12 cellular contexts compared by ENCODE assay signal in the genomic region with DNA sequence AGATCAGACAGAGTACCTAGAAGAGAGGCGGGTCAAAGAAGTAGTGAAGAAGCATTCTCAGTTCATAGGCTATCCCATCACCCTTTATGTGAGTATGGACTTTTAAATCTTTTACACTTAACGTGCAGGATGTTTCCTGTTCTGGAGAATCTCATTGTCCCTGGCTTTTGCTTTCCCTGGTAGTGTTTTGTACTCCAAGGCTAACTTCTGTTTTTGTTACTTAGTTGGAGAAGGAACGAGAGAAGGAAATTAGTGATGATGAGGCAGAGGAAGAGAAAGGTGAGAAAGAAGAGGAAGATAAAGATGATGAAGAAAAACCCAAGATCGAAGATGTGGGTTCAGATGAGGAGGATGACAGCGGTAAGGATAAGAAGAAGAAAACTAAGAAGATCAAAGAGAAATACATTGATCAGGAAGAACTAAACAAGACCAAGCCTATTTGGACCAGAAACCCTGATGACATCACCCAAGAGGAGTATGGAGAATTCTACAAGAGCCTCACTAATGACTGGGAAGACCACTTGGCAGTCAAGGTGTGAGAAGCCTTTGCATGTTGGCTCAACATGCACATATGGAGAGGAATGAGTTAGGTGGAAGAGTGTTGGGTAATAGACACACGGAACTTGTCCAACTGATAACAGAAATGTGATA. TPM values are rescaled to one million over a fixed set of nuclear protein-coding genes. Genes with fewer than 3 reads are reported as not detected.
A peak's percentile ranks its signal among the peaks of the same experiment; 100 is the strongest.
DNase-seq lines count a peak whose midpoint lies in the region; TF ChIP-seq lines count a peak whose summit lies in the region.
"Had no signal": no experiment of that assay in that cellular context is flagged by ENCODE, and none has a peak within 500 bp of the region (broad histone marks: within the 10 kb centered on the region; RNA-seq: fewer than 3 reads in every experiment).

No MANE protein-coding gene starts in this region.

- H3K4me3 Mint-ChIP-seq in activated T-helper 1 cell treated with anti-CD3 and anti-CD28 coated beads, Interleukin-12 subunit alpha, Interleukin-12 subunit beta, Interleukin-2, Interleukin-4 antibody, amounts not matched to agents 30 ng/mL and 10 ng/mL and 1 ng/mL, durations not matched to agents 14 hours and 24 hours and 36 hours = peak overlapping the region; percentile 96

- H3K79me2 ChIP-seq in neural cell (replicated peaks; ENCODE audit: insufficient read depth, low read length) = peaks cover 50% of the 10 kb centered on the region

- H3K4me3 ChIP-seq in HUES64 (ENCODE audit: low read length) (peak overlapping the region; percentile 76; the same call in 1 of the 2 replicates), neural cell (ENCODE audit: low read length) (peak overlapping the region; percentile 99)
- H3K4me3 ChIP-seq: lower lobe of right lung, thyroid gland had no signal

- no peak for TF ChIP-seq CTCF in neural cell (IDR thresholded peaks at IDR 0.05; ENCODE audit: poor library complexity, severe bottlenecking)

- WGBS in HUES64 = 93% methylated on average over 4 of the region's 6 CpGs

- H3K9ac ChIP-seq in HUES64 (ENCODE audit: low read depth, low read length) = peak overlapping the region; percentile 5; the same call in 1 of the 2 replicates
- H3K9ac ChIP-seq in neural cell (ENCODE audit: low read length) = no peak overlapping the region

- H3K27ac Mint-ChIP-seq in activated T-helper 1 cell treated with anti-CD3 and anti-CD28 coated beads, Interleukin-12 subunit alpha, Interleukin-12 subunit beta, Interleukin-2, Interleukin-4 antibody, amounts not matched to agents 30 ng/mL and 10 ng/mL and 1 ng/mL, durations not matched to agents 14 hours and 24 hours and 36 hours = peak overlapping the region; percentile 36

- H3K27me3 Mint-ChIP-seq in activated T-helper 1 cell treated with anti-CD3 and anti-CD28 coated beads, Interleukin-12 subunit alpha, Interleukin-12 subunit beta, Interleukin-2, Interleukin-4 antibody, amounts not matched to agents 30 ng/mL and 10 ng/mL and 1 ng/mL, durations not matched to agents 14 hours and 24 hours and 36 hours (ENCODE audit: insufficient read depth) = no peaks in the 10 kb centered on the region

- H3K9me3 ChIP-seq in HUES64 (ENCODE audit: insufficient read depth, low read depth, low read length) (no peaks in the 10 kb centered on the region), neural cell (ENCODE audit: low read length) (no peaks in the 10 kb centered on the region)
- H3K9me3 ChIP-seq: lower lobe of right lung, thyroid gland had no signal

- H3K4me2 ChIP-seq in neural cell (ENCODE audit: low read length) = no peak overlapping the region

- peaks cover 16% of the 10 kb centered on the region; the same call in 1 of the 2 replicates for H3K4me1 ChIP-seq in HUES64 (ENCODE audit: insufficient read depth, low read length)

- TF ChIP-seq EP300 in neural cell (conservative IDR thresholded peaks at IDR 0.05; ENCODE audit: poor library complexity, severe bottlenecking) = no peak

- peaks cover 75% of the 10 kb centered on the region for H3K4me1 Mint-ChIP-seq in activated T-helper 1 cell treated with anti-CD3 and anti-CD28 coated beads, Interleukin-12 subunit alpha, Interleukin-12 subunit beta, Interleukin-2, Interleukin-4 antibody, amounts not matched to agents 30 ng/mL and 10 ng/mL and 1 ng/mL, durations not matched to agents 14 hours and 24 hours and 36 hours (ENCODE audit: low read depth)

- no peaks in the 10 kb centered on the region for H3K9me3 Mint-ChIP-seq in activated T-helper 1 cell treated with anti-CD3 and anti-CD28 coated beads, Interleukin-12 subunit alpha, Interleukin-12 subunit beta, Interleukin-2, Interleukin-4 antibody, amounts not matched to agents 30 ng/mL and 10 ng/mL and 1 ng/mL, durations not matched to agents 14 hours and 24 hours and 36 hours

- no peak for DNase-seq in activated T-helper 1 cell treated with anti-CD3 and anti-CD28 coated beads, Interleukin-12 subunit alpha, Interleukin-12 subunit beta, Interleukin-2, Interleukin-4 antibody, amounts not matched to agents 30 ng/mL and 10 ng/mL and 1 ng/mL, durations not matched to agents 14 hours and 24 hours and 36 hours (ENCODE audit: low spot score)
- DNase-seq in NCI-H82 (lab: John Stamatoyannopoulos, UW) = no peak
- no peak for DNase-seq in stimulated activated CD4-positive, alpha-beta T cell treated with anti-CD3 and anti-CD28 coated beads, Interleukin-2, amount 100 ng/mL, for 24 hours
- DNase-seq: activated CD8-positive, alpha-beta memory T cell treated with anti-CD3 and anti-CD28 coated beads, Interleukin-2, amount 50 U/mL, for 48 hours; lower lobe of right lung; NCI-H187; small intestine; thyroid gland had no signal

- peaks cover 75% of the 10 kb centered on the region for H3K36me3 Mint-ChIP-seq in activated T-helper 1 cell treated with anti-CD3 and anti-CD28 coated beads, Interleukin-12 subunit alpha, Interleukin-12 subunit beta, Interleukin-2, Interleukin-4 antibody, amounts not matched to agents 30 ng/mL and 10 ng/mL and 1 ng/mL, durations not matched to agents 14 hours and 24 hours and 36 hours (ENCODE audit: low read depth)

- H3K27me3 ChIP-seq in HUES64 (ENCODE audit: insufficient read depth, low read length) = no peaks in the 10 kb centered on the region
- H3K27me3 ChIP-seq in neural cell (ENCODE audit: insufficient read depth, low read depth, low read length) = no peaks in the 10 kb centered on the region
- H3K27me3 ChIP-seq: thyroid gland had no signal

- no peaks in the 10 kb centered on the region for H3F3A ChIP-seq in neural cell (ENCODE audit: insufficient read depth, low read length, poor library complexity, severe bottlenecking)

- peaks cover 5% of the 10 kb centered on the region for H4K20me1 ChIP-seq in neural cell (ENCODE audit: insufficient read depth)

- H2AFZ ChIP-seq in neural cell (ENCODE audit: low read depth, low read length) = no peak overlapping the region

- intact Hi-C loops in activated T-helper 1 cell treated with anti-CD3 and anti-CD28 coated beads, Interleukin-12 subunit alpha, Interleukin-12 subunit beta, Interleukin-2, Interleukin-4 antibody, amounts not matched to agents 30 ng/mL and 10 ng/mL and 1 ng/mL, durations not matched to agents 14 hours and 24 hours and 36 hours (cut with micrococcal nuclease) = no loop called here

- H3K36me3 ChIP-seq in HUES64 (ENCODE audit: insufficient read depth, low read length) = peaks cover 74% of the 10 kb centered on the region
- H3K36me3 ChIP-seq in neural cell (ENCODE audit: insufficient read depth, low read length) = peaks cover 16% of the 10 kb centered on the region

- no peak for TF ChIP-seq RAD21 in neural cell (conservative IDR thresholded peaks at IDR 0.05)

- H3K27ac ChIP-seq in HUES64 (ENCODE audit: low read depth, low read length) (peak overlapping the region; percentile 28; the same call in 1 of the 2 replicates), neural cell (ENCODE audit: low read length) (no peak overlapping the region)
- H3K27ac ChIP-seq: lower lobe of right lung had no signal

- H3K9me2 ChIP-seq in neural cell (ENCODE audit: insufficient read depth, low read length) = no peaks in the 10 kb centered on the region

TF ChIP-seq in neural cell, 6 proteins besides CTCF, POLR2A, EP300 and RAD21 (continues in another document):
- no peak for TF ChIP-seq TAF1 (IDR thresholded peaks at IDR 0.05; ENCODE audit: low read depth)
- TF ChIP-seq POLR2AphosphoS5 (IDR thresholded peaks at IDR 0.05) = no peak
- TF ChIP-seq EZH2 (IDR thresholded peaks at IDR 0.05; ENCODE audit: borderline replicate concordance, insufficient read depth, low read length, poor library complexity, severe bottlenecking) = no peak
- TF ChIP-seq MXI1 (conservative IDR thresholded peaks at IDR 0.05; ENCODE audit: poor library complexity, severe bottlenecking) = no peak
- no peak for TF ChIP-seq SMC3 (conservative IDR thresholded peaks at IDR 0.05; ENCODE audit: poor library complexity)

RNA-seq across cellular contexts. Expression of gene HSP90AB1, which starts 3.3 kb away (rescaled TPM):
- polyA plus RNA-seq in HUES64 (2013, experiment 1 of 2) = 1,640 TPM
- polyA plus RNA-seq in HUES64 (2013, experiment 2 of 2) = 1,626 TPM
- total RNA-seq in activated T-helper 1 cell treated with anti-CD3 and anti-CD28 coated beads, Interleukin-12 subunit alpha, Interleukin-12 subunit beta, Interleukin-2, Interleukin-4 antibody, amounts not matched to agents 30 ng/mL and 10 ng/mL and 1 ng/mL, durations not matched to agents 14 hours and 24 hours and 36 hours = 2,065 and 2,095 TPM in 2 replicates
- polyA plus RNA-seq in neural cell = 485 and 522 TPM in 2 replicates
- polyA minus RNA-seq in neural cell = 358 and 429 TPM in 2 replicates

RNA-seq across cellular contexts. Expression of gene SLC35B2, which starts 7.1 kb away (rescaled TPM):
- 30.4 TPM for polyA plus RNA-seq in HUES64 (2013, experiment 1 of 2)
- polyA plus RNA-seq in HUES64 (2013, experiment 2 of 2) = 35.2 TPM
- 29.2 and 30.1 TPM in 2 replicates for total RNA-seq in activated T-helper 1 cell treated with anti-CD3 and anti-CD28 coated beads, Interleukin-12 subunit alpha, Interleukin-12 subunit beta, Interleukin-2, Interleukin-4 antibody, amounts not matched to agents 30 ng/mL and 10 ng/mL and 1 ng/mL, durations not matched to agents 14 hours and 24 hours and 36 hours
- polyA plus RNA-seq in neural cell = 44.5 and 64.9 TPM in 2 replicates
- polyA minus RNA-seq in neural cell = 33.5 and 42.1 TPM in 2 replicates

RNA-seq across cellular contexts. Expression of gene NFKBIE, which starts 15.2 kb away (rescaled TPM):
- 8.9 TPM for polyA plus RNA-seq in HUES64 (2013, experiment 1 of 2)
- 10.3 TPM for polyA plus RNA-seq in HUES64 (2013, experiment 2 of 2)
- total RNA-seq in activated T-helper 1 cell treated with anti-CD3 and anti-CD28 coated beads, Interleukin-12 subunit alpha, Interleukin-12 subunit beta, Interleukin-2, Interleukin-4 antibody, amounts not matched to agents 30 ng/mL and 10 ng/mL and 1 ng/mL, durations not matched to agents 14 hours and 24 hours and 36 hours = 23.2 and 29.0 TPM in 2 replicates
- 15.1 and 16.8 TPM in 2 replicates for polyA plus RNA-seq in neural cell
- 12.7 and 13.7 TPM in 2 replicates for polyA minus RNA-seq in neural cell

RNA-seq across cellular contexts. Expression of gene TMEM151B, which starts 20.1 kb away (rescaled TPM):
- polyA plus RNA-seq in HUES64 (2013, experiment 1 of 2) = 3.4 TPM
- polyA plus RNA-seq in HUES64 (2013, experiment 2 of 2) = 3.6 TPM
- 0.29 TPM in 1 of 2 replicates, not detected in the other for total RNA-seq in activated T-helper 1 cell treated with anti-CD3 and anti-CD28 coated beads, Interleukin-12 subunit alpha, Interleukin-12 subunit beta, Interleukin-2, Interleukin-4 antibody, amounts not matched to agents 30 ng/mL and 10 ng/mL and 1 ng/mL, durations not matched to agents 14 hours and 24 hours and 36 hours
- polyA plus RNA-seq in neural cell = 66.0 and 82.1 TPM in 2 replicates
- 75.7 and 87.6 TPM in 2 replicates for polyA minus RNA-seq in neural cell
- total RNA-seq: esophagus mucosa, lower lobe of right lung, Right ventricle myocardium inferior, thyroid gland had no signal

RNA-seq across cellular contexts. Expression of gene SLC29A1, which starts 26.8 kb away (rescaled TPM):
- polyA plus RNA-seq in HUES64 (2013, experiment 1 of 2) = 140 TPM
- 142 TPM for polyA plus RNA-seq in HUES64 (2013, experiment 2 of 2)
- total RNA-seq in activated T-helper 1 cell treated with anti-CD3 and anti-CD28 coated beads, Interleukin-12 subunit alpha, Interleukin-12 subunit beta, Interleukin-2, Interleukin-4 antibody, amounts not matched to agents 30 ng/mL and 10 ng/mL and 1 ng/mL, durations not matched to agents 14 hours and 24 hours and 36 hours = 121 and 122 TPM in 2 replicates
- 18.9 and 29.5 TPM in 2 replicates for polyA plus RNA-seq in neural cell
- 11.7 and 12.7 TPM in 2 replicates for polyA minus RNA-seq in neural cell
